ENCODE assay signal across 22 cellular contexts in genomic region chr18:55013086-55013485, GRCh38.
"Had no signal": no experiment of that assay in that cellular context is flagged by ENCODE, and none has a peak within 500 bp of the region (broad histone marks: within the 10 kb centered on the region; RNA-seq: fewer than 3 reads in every experiment).

No MANE protein-coding gene starts in this region.

- H3K27me3 ChIP-seq: esophagus muscularis mucosa, gastrocnemius medialis, heart right ventricle, neural progenitor cell, ovary, stomach, transverse colon had no signal

- H3K4me3 ChIP-seq: esophagus muscularis mucosa, gastrocnemius medialis, heart right ventricle, lung, neural progenitor cell, ovary, stomach, thoracic aorta, transverse colon had no signal

- H3K9ac ChIP-seq: neural progenitor cell had no signal

- H3K27ac ChIP-seq: epithelial cell of prostate, esophagus muscularis mucosa, gastrocnemius medialis, heart right ventricle, neural progenitor cell, ovary, stomach, thoracic aorta, transverse colon had no signal

- DNase-seq: effector memory CD8-positive, alpha-beta T cell; gastrocnemius medialis; heart right ventricle; left colon; left ventricle myocardium superior; mesenchymal stem cell; midbrain; nucleus accumbens; ovary; right cardiac atrium; small intestine; stimulated activated CD4-positive, alpha-beta T cell treated with anti-CD3 and anti-CD28 coated beads, Interleukin-12 subunit alpha, Interleukin-12 subunit beta, amount 100 ng/mL, for 4 hours; stimulated activated naive CD4-positive, alpha-beta T cell; stomach; substantia nigra; transverse colon had no signal

- H3K4me3 Mint-ChIP-seq: effector memory CD8-positive, alpha-beta T cell; natural killer cell treated with Interleukin-12 subunit alpha and Interleukin-12 subunit beta and Interleukin-15 and Interleukin-18, amount 100 ng/mL, for 72 hours; neural progenitor cell had no signal

- H3K36me3 ChIP-seq: esophagus muscularis mucosa, gastrocnemius medialis, heart right ventricle, neural progenitor cell, ovary, stomach, thoracic aorta, transverse colon had no signal

- H2AFZ ChIP-seq: neural progenitor cell had no signal

- H3K4me1 Mint-ChIP-seq: neural progenitor cell had no signal

- H3K36me3 Mint-ChIP-seq: natural killer cell treated with Interleukin-12 subunit alpha and Interleukin-12 subunit beta and Interleukin-15 and Interleukin-18, amount 100 ng/mL, for 72 hours; neural progenitor cell had no signal

- H3K4me2 ChIP-seq: neural progenitor cell had no signal

- H3K9me3 ChIP-seq: esophagus muscularis mucosa, gastrocnemius medialis, ovary, stomach, thoracic aorta, transverse colon had no signal

- H3K9me3 Mint-ChIP-seq: effector memory CD8-positive, alpha-beta T cell; natural killer cell treated with Interleukin-12 subunit alpha and Interleukin-12 subunit beta and Interleukin-15 and Interleukin-18, amount 100 ng/mL, for 72 hours; neural progenitor cell had no signal

- H3K27ac Mint-ChIP-seq: natural killer cell treated with Interleukin-12 subunit alpha and Interleukin-12 subunit beta and Interleukin-15 and Interleukin-18, amount 100 ng/mL, for 72 hours; neural progenitor cell had no signal

- H3K4me1 ChIP-seq: esophagus muscularis mucosa, gastrocnemius medialis, heart right ventricle, neural progenitor cell, stomach, transverse colon had no signal
